14 cellular contexts compared by ENCODE assay signal in the genomic region with DNA sequence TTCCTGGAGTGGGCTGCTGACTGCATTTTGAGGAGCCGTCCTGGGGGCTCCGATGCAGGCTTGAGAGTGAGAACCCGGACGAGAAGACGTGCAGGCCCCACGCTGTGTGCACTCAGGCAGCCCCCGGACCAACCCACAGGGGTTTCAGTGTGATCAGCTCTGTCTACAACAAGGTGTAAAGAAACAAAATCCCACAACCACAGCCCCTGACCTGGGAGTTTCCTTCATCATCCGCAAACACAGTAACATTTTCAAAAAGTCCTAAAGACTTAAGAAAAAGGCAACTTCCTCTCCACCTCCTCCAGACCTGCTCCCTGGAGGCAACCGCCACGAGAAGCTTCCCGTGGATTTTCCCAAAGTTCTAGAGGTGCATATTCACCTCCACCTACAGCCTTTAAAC. TPM values are rescaled to one million over a fixed set of nuclear protein-coding genes. Genes with fewer than 3 reads are reported as not detected.
DNase-seq lines count a peak whose midpoint lies in the region; ATAC-seq, FAIRE-seq and TF ChIP-seq lines count a peak whose summit lies in the region.
"Had no signal": no experiment of that assay in that cellular context is flagged by ENCODE, and none has a peak within 500 bp of the region (broad histone marks: within the 10 kb centered on the region; RNA-seq: fewer than 3 reads in every experiment).

No MANE protein-coding gene starts in this region.

- H3K27me3 Mint-ChIP-seq in activated T-helper 1 cell treated with anti-CD3 and anti-CD28 coated beads, Interleukin-12 subunit alpha, Interleukin-12 subunit beta, Interleukin-2, Interleukin-4 antibody, amounts not matched to agents 30 ng/mL and 10 ng/mL and 1 ng/mL, durations not matched to agents 14 hours and 24 hours and 36 hours (ENCODE audit: insufficient read depth), result no peaks in the 10 kb centered on the region
- no peaks in the 10 kb centered on the region for H3K27me3 Mint-ChIP-seq in naive thymus-derived CD8-positive, alpha-beta T cell
- H3K27me3 Mint-ChIP-seq in CD14-positive monocyte (ENCODE audit: low read depth in 3 of 3), result peaks cover 6 to 14% (median 8%) of the 10 kb centered on the region in 3 donors

- no peak for TF ChIP-seq POLR2A in H54 (IDR thresholded peaks at IDR 0.05; ENCODE audit: low read depth, low read length)

- H3K4me3 Mint-ChIP-seq in activated T-helper 1 cell treated with anti-CD3 and anti-CD28 coated beads, Interleukin-12 subunit alpha, Interleukin-12 subunit beta, Interleukin-2, Interleukin-4 antibody, amounts not matched to agents 30 ng/mL and 10 ng/mL and 1 ng/mL, durations not matched to agents 14 hours and 24 hours and 36 hours, result peak overlapping the region; percentile 43
- H3K4me3 Mint-ChIP-seq in naive thymus-derived CD8-positive, alpha-beta T cell, result peak overlapping the region in 7 of 10 donors; percentile 18 to 71 (median 46)
- H3K4me3 Mint-ChIP-seq in CD14-positive monocyte, result no peak overlapping the region

- H3K4me1 Mint-ChIP-seq in activated T-helper 1 cell treated with anti-CD3 and anti-CD28 coated beads, Interleukin-12 subunit alpha, Interleukin-12 subunit beta, Interleukin-2, Interleukin-4 antibody, amounts not matched to agents 30 ng/mL and 10 ng/mL and 1 ng/mL, durations not matched to agents 14 hours and 24 hours and 36 hours (ENCODE audit: low read depth), result peaks cover 72% of the 10 kb centered on the region
- peaks cover 20 to 61% (median 53%) of the 10 kb centered on the region in 4 donors for H3K4me1 Mint-ChIP-seq in naive thymus-derived CD8-positive, alpha-beta T cell
- H3K4me1 Mint-ChIP-seq in CD14-positive monocyte, result peaks cover 9% of the 10 kb centered on the region

- no peak for ATAC-seq in activated naive CD4-positive, alpha-beta T cell treated with anti-CD3 and anti-CD28 coated beads, Interleukin-2, amount 50 U/mL, for 72 hours
- ATAC-seq in naive thymus-derived CD8-positive, alpha-beta T cell, result no peak
- ATAC-seq: SK-N-SH treated with all-trans-retinoic acid at 6 μM for 48 hours had no signal

- POLR2A ChIA-PET in naive thymus-derived CD8-positive, alpha-beta T cell (lab: Charles Lee), result interaction anchor here (0.9 to 11.4 kb wide), 9 partner anchors 9 to 129 kb away, joined by 3 to 107 read pairs (median 6); partner anchors contain the start of gene COTL1

- no peak for FAIRE-seq in H54 (lab: Jason Lieb, UNC)
- FAIRE-seq: astrocyte had no signal

- no peak for TF ChIP-seq CTCF in CD14-positive monocyte (IDR thresholded peaks at IDR 0.05)

- no peak for DNase-seq in activated naive CD4-positive, alpha-beta T cell treated with anti-CD3 and anti-CD28 coated beads, Interleukin-2, amount 50 U/mL, for 72 hours (ENCODE audit: low spot score in 2 of 2)
- DNase-seq in activated naive CD4-positive, alpha-beta T cell (lab: John Stamatoyannopoulos, UW), result no peak
- DNase-seq in activated T-helper 1 cell treated with anti-CD3 and anti-CD28 coated beads, Interleukin-12 subunit alpha, Interleukin-12 subunit beta, Interleukin-2, Interleukin-4 antibody, amounts not matched to agents 30 ng/mL and 10 ng/mL and 1 ng/mL, durations not matched to agents 14 hours and 24 hours and 36 hours (ENCODE audit: low spot score), result no peak
- DNase-seq in naive thymus-derived CD8-positive, alpha-beta T cell, result peak in 1 of 10 donors; percentile 57
- DNase-seq in H54 (ENCODE audit: insufficient read length, low spot score) (no peak), CD14-positive monocyte (ENCODE audit: low spot score) (no peak), activated gamma-delta T cell (lab: John Stamatoyannopoulos, UW) (no peak)
- DNase-seq: activated CD4-positive, alpha-beta T cell treated with anti-CD3 and anti-CD28 coated beads, Interleukin-2, amount 50 U/mL, for 1 hour; activated effector memory CD4-positive, alpha-beta T cell treated with anti-CD3 and anti-CD28 coated beads, Interleukin-2, amount 50 U/mL, for 16 hours; Caco-2; cerebellar nuclear complex; effector CD4-positive, alpha-beta T cell had no signal

- H3K27ac Mint-ChIP-seq in activated naive CD4-positive, alpha-beta T cell treated with anti-CD3 and anti-CD28 coated beads, Interleukin-2, amount 50 U/mL, for 72 hours, result peak overlapping the region; percentile 70 to 81
- H3K27ac Mint-ChIP-seq in activated T-helper 1 cell treated with anti-CD3 and anti-CD28 coated beads, Interleukin-12 subunit alpha, Interleukin-12 subunit beta, Interleukin-2, Interleukin-4 antibody, amounts not matched to agents 30 ng/mL and 10 ng/mL and 1 ng/mL, durations not matched to agents 14 hours and 24 hours and 36 hours, result peak overlapping the region; percentile 81
- H3K27ac Mint-ChIP-seq in naive thymus-derived CD8-positive, alpha-beta T cell, result peak overlapping the region in 9 of 10 donors; percentile 30 to 91 (median 87)
- no peak overlapping the region for H3K27ac Mint-ChIP-seq in CD14-positive monocyte

- intact Hi-C loops in activated T-helper 1 cell treated with anti-CD3 and anti-CD28 coated beads, Interleukin-12 subunit alpha, Interleukin-12 subunit beta, Interleukin-2, Interleukin-4 antibody, amounts not matched to agents 30 ng/mL and 10 ng/mL and 1 ng/mL, durations not matched to agents 14 hours and 24 hours and 36 hours (cut with micrococcal nuclease), result loop anchor here (10.0 kb wide), 1 partner anchor 1035 kb away; no protein-coding TSS in a partner anchor
- intact Hi-C loops in CD14-positive monocyte (cut with micrococcal nuclease), result loop anchor here in 1 of 2 donors (5.0 kb wide), 1 partner anchor 42 kb away; no protein-coding TSS in a partner anchor

- H3K9me3 Mint-ChIP-seq in activated naive CD4-positive, alpha-beta T cell treated with anti-CD3 and anti-CD28 coated beads, Interleukin-2, amount 50 U/mL, for 72 hours, result no peaks in the 10 kb centered on the region
- no peaks in the 10 kb centered on the region for H3K9me3 Mint-ChIP-seq in activated T-helper 1 cell treated with anti-CD3 and anti-CD28 coated beads, Interleukin-12 subunit alpha, Interleukin-12 subunit beta, Interleukin-2, Interleukin-4 antibody, amounts not matched to agents 30 ng/mL and 10 ng/mL and 1 ng/mL, durations not matched to agents 14 hours and 24 hours and 36 hours
- no peaks in the 10 kb centered on the region for H3K9me3 Mint-ChIP-seq in naive thymus-derived CD8-positive, alpha-beta T cell
- peaks cover 0 to 3% (median 0%) of the 10 kb centered on the region in 7 donors for H3K9me3 Mint-ChIP-seq in CD14-positive monocyte

- peaks cover 0 to 8% of the 10 kb centered on the region in 2 donors for H3K36me3 Mint-ChIP-seq in activated naive CD4-positive, alpha-beta T cell treated with anti-CD3 and anti-CD28 coated beads, Interleukin-2, amount 50 U/mL, for 72 hours
- peaks cover 19% of the 10 kb centered on the region for H3K36me3 Mint-ChIP-seq in activated T-helper 1 cell treated with anti-CD3 and anti-CD28 coated beads, Interleukin-12 subunit alpha, Interleukin-12 subunit beta, Interleukin-2, Interleukin-4 antibody, amounts not matched to agents 30 ng/mL and 10 ng/mL and 1 ng/mL, durations not matched to agents 14 hours and 24 hours and 36 hours (ENCODE audit: low read depth)
- no peaks in the 10 kb centered on the region for H3K36me3 Mint-ChIP-seq in naive thymus-derived CD8-positive, alpha-beta T cell
- peaks cover 0 to 2% of the 10 kb centered on the region in 2 donors for H3K36me3 Mint-ChIP-seq in CD14-positive monocyte

RNA-seq across cellular contexts. Expression of gene MEAK7, which starts 15.4 kb away (rescaled TPM):
- 10 to 100 TPM; 11.2 to 19.0 TPM for total RNA-seq in activated naive CD4-positive, alpha-beta T cell treated with anti-CD3 and anti-CD28 coated beads, Interleukin-2, amount 50 U/mL, for 72 hours
- 10.6 and 10.9 TPM in 2 replicates for total RNA-seq in activated T-helper 1 cell treated with anti-CD3 and anti-CD28 coated beads, Interleukin-12 subunit alpha, Interleukin-12 subunit beta, Interleukin-2, Interleukin-4 antibody, amounts not matched to agents 30 ng/mL and 10 ng/mL and 1 ng/mL, durations not matched to agents 14 hours and 24 hours and 36 hours
- 1 to 10 TPM; 7.1 to 8.9 TPM for total RNA-seq in naive thymus-derived CD8-positive, alpha-beta T cell
- 1 to 10 TPM; 3.7 to 6.7 (median 4.6) TPM for polyA plus RNA-seq in naive thymus-derived CD8-positive, alpha-beta T cell
- polyA plus RNA-seq in CD14-positive monocyte, result 1 to 10 TPM; 4.7 to 5.0 TPM

Comparison
In these comparisons a context has a peak if more than half of its experiments do, and no peak if none do; other contexts are left out.
1. H3K27ac Mint-ChIP-seq: peak in activated naive CD4-positive, alpha-beta T cell treated with anti-CD3 and anti-CD28 coated beads, Interleukin-2, amount 50 U/mL, for 72 hours (2 of 2), activated T-helper 1 cell treated with anti-CD3 and anti-CD28 coated beads, Interleukin-12 subunit alpha, Interleukin-12 subunit beta, Interleukin-2, Interleukin-4 antibody, amounts not matched to agents 30 ng/mL and 10 ng/mL and 1 ng/mL, durations not matched to agents 14 hours and 24 hours and 36 hours (single experiment) and naive thymus-derived CD8-positive, alpha-beta T cell (9 of 10); none in CD14-positive monocyte (0 of 7).
2. H3K4me3 Mint-ChIP-seq: peak in activated T-helper 1 cell treated with anti-CD3 and anti-CD28 coated beads, Interleukin-12 subunit alpha, Interleukin-12 subunit beta, Interleukin-2, Interleukin-4 antibody, amounts not matched to agents 30 ng/mL and 10 ng/mL and 1 ng/mL, durations not matched to agents 14 hours and 24 hours and 36 hours (single experiment) and naive thymus-derived CD8-positive, alpha-beta T cell (7 of 10); none in CD14-positive monocyte (0 of 2).